ENCODE assay signal across 22 cellular contexts in the genomic region with DNA sequence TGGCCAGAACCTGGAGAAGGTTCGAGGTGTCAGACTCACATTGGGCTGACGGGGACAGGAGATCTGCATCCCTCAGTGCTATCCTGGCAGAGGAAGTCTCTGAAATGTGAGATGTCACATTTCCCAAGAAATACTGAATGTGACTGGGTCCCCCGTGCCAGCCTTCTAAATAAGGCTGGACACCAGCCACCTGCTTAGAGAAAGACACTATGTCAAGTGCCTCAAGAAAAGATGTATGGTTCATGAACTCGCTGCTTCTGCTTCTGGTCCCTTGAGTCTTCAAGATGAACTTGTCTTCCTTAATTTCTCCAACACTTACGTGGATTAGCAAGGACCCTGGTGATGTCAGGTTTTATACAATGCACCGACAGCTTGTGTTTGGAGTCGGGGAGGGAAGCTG. TPM values are rescaled to one million over a fixed set of nuclear protein-coding genes. Genes with fewer than 3 reads are reported as not detected.
DNase-seq lines count a peak whose midpoint lies in the region; TF ChIP-seq lines count a peak whose summit lies in the region.
"Had no signal": no experiment of that assay in that cellular context is flagged by ENCODE, and none has a peak within 500 bp of the region (broad histone marks: within the 10 kb centered on the region; RNA-seq: fewer than 3 reads in every experiment).

No MANE protein-coding gene starts in this region.

- no peak overlapping the region for H3K4me3 ChIP-seq in iPS-20b (ENCODE audit: low read length)
- H3K4me3 ChIP-seq in rectal smooth muscle tissue (ENCODE audit: low read length), result no peak overlapping the region

- H3K9ac ChIP-seq in iPS-20b (ENCODE audit: low read depth, low read length), result peak overlapping the region; percentile 67; the same call in 1 of the 2 replicates
- H3K9ac ChIP-seq in rectal smooth muscle tissue (ENCODE audit: low read length), result no peak overlapping the region

- H3K27me3 ChIP-seq in iPS-20b (ENCODE audit: insufficient read depth, low read length) (no peaks in the 10 kb centered on the region), rectal smooth muscle tissue (ENCODE audit: control insufficient read depth, insufficient read depth, low read length) (no peaks in the 10 kb centered on the region)

- no peak overlapping the region for H3K27ac ChIP-seq in iPS-20b (ENCODE audit: low read length)
- H3K27ac ChIP-seq in rectal smooth muscle tissue (ENCODE audit: low read depth, low read length), result peak overlapping the region; percentile 7

- H3K27ac Mint-ChIP-seq in brain (peak overlapping the region; percentile 3 to 93 (median 66)), progenitor cell of endocrine pancreas (no peak overlapping the region)
- H3K27ac Mint-ChIP-seq: CD8-positive, alpha-beta T cell had no signal

- peaks cover 32% of the 10 kb centered on the region; the same call in 1 of the 2 replicates for H3K4me1 ChIP-seq in iPS-20b (ENCODE audit: insufficient read depth, low read length)
- peaks cover 28% of the 10 kb centered on the region for H3K4me1 ChIP-seq in rectal smooth muscle tissue (ENCODE audit: control insufficient read depth, insufficient read depth, low read length)

- H3K36me3 Mint-ChIP-seq in brain, result no peaks in the 10 kb centered on the region
- H3K36me3 Mint-ChIP-seq in progenitor cell of endocrine pancreas (ENCODE audit: insufficient read depth), result no peaks in the 10 kb centered on the region
- H3K36me3 Mint-ChIP-seq: CD8-positive, alpha-beta T cell had no signal

- peaks cover 4% of the 10 kb centered on the region for H3K27me3 Mint-ChIP-seq in brain
- H3K27me3 Mint-ChIP-seq in progenitor cell of endocrine pancreas, result no peaks in the 10 kb centered on the region

- H3K4me1 Mint-ChIP-seq in brain, result peaks cover 42% of the 10 kb centered on the region
- peaks cover 55% of the 10 kb centered on the region for H3K4me1 Mint-ChIP-seq in progenitor cell of endocrine pancreas (ENCODE audit: low read depth)

- TF ChIP-seq CTCF in brain (conservative IDR thresholded peaks at IDR 0.05) (no peak), progenitor cell of endocrine pancreas (IDR thresholded peaks at IDR 0.05; ENCODE audit: unreplicated experiment) (no peak)

- H3K9me3 ChIP-seq in iPS-20b (ENCODE audit: insufficient read depth, low read depth, low read length), result no peaks in the 10 kb centered on the region
- H3K9me3 ChIP-seq: Caco-2 had no signal

- no peaks in the 10 kb centered on the region for H3K36me3 ChIP-seq in iPS-20b (ENCODE audit: insufficient read depth, low read depth, low read length)
- no peaks in the 10 kb centered on the region for H3K36me3 ChIP-seq in rectal smooth muscle tissue (ENCODE audit: control insufficient read depth, insufficient read depth, low read length)

- DNase-seq in GF-D8 (lab: John Stamatoyannopoulos, UW) (no peak), progenitor cell of endocrine pancreas (ENCODE audit: low spot score, unreplicated experiment) (no peak), H4 (ENCODE audit: low spot score) (no peak), SK-N-DZ (ENCODE audit: low spot score) (no peak)
- DNase-seq: Caco-2; CD8-positive, alpha-beta T cell; GDM1; H9; KBM-7; MV-4-11; NCI-H1105; NCI-H1436 treated with DMSO at 0.1 percent for 48 hours; NCI-H1930; NCI-H446; NCI-H524 treated with DMSO at 0.1 percent for 48 hours; NCI-H774; NK-92 treated with Interleukin-12 subunit alpha and Interleukin-12 subunit beta, amount 100 ng/mL, for 24 hours; PC-3 had no signal

- H3K4me3 Mint-ChIP-seq in brain (no peak overlapping the region), progenitor cell of endocrine pancreas (ENCODE audit: low read depth) (no peak overlapping the region)
- H3K4me3 Mint-ChIP-seq: CD8-positive, alpha-beta T cell had no signal

- no peaks in the 10 kb centered on the region for H3K9me3 Mint-ChIP-seq in brain
- H3K9me3 Mint-ChIP-seq in progenitor cell of endocrine pancreas (ENCODE audit: low read depth), result no peaks in the 10 kb centered on the region
- H3K9me3 Mint-ChIP-seq: CD8-positive, alpha-beta T cell; H9 had no signal

RNA-seq across cellular contexts. Expression of a gene that starts 42.1 kb away (rescaled TPM):
- 1.4 TPM for polyA plus RNA-seq in brain (ENCODE audit: insufficient read depth, low read depth, low replicate concordance)
- 5.0 and 5.3 TPM in 2 replicates for total RNA-seq in progenitor cell of endocrine pancreas
- total RNA-seq in H4 (2014; rRNA removed; shearing (Covaris generic)), result 0.17 TPM in 1 of 2 replicates, not detected in the other
- 1.2 and 1.6 TPM in 2 replicates for polyA plus RNA-seq in SK-N-DZ (2014; cell fraction: cytosol; rRNA removed)
- polyA plus RNA-seq in SK-N-DZ (2014; cell fraction: nucleus; rRNA removed), result 0.62 and 9.1 TPM in 2 replicates
- total RNA-seq: CD8-positive, alpha-beta T cell; MCF 10A had no signal

RNA-seq across cellular contexts. Expression of a gene that starts 51.4 kb away (rescaled TPM):
- polyA plus RNA-seq in brain (ENCODE audit: insufficient read depth, low read depth, low replicate concordance), result 8.8 TPM
- 14.8 and 14.9 TPM in 2 replicates for total RNA-seq in progenitor cell of endocrine pancreas
- 3.0 and 5.8 TPM in 2 replicates for total RNA-seq in H4 (2014; rRNA removed; shearing (Covaris generic))
- polyA plus RNA-seq in SK-N-DZ (2014; cell fraction: cytosol; rRNA removed), result 27.4 and 37.8 TPM in 2 replicates
- 11.9 and 19.9 TPM in 2 replicates for polyA plus RNA-seq in SK-N-DZ (2014; cell fraction: nucleus; rRNA removed)
- total RNA-seq: CD8-positive, alpha-beta T cell had no signal
